ENCODE assay signal across 1 cellular context in the genomic region with DNA sequence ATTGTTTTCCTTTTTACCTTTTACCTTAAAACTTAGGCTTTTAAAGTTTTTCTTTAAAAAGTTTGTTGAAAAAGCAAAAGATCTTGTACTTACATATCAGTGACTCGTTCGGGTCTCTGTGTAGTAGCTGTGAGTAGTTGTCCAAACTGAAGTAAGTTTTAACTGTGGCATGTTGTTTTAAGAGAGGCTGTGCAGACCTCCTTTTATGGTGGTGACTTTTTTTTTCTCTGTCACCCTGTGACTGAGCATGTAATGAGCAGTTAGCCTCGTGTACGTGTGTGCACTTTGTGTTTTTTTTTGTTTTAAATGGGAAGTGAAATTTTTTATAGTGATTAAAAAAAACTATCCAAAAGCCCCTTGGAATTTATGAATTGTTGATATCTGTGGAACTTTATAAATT.
TF ChIP-seq lines count a peak whose summit lies in the region.

A gene with protein sequence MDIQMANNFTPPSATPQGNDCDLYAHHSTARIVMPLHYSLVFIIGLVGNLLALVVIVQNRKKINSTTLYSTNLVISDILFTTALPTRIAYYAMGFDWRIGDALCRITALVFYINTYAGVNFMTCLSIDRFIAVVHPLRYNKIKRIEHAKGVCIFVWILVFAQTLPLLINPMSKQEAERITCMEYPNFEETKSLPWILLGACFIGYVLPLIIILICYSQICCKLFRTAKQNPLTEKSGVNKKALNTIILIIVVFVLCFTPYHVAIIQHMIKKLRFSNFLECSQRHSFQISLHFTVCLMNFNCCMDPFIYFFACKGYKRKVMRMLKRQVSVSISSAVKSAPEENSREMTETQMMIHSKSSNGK (minus strand): TSS at position 153 of the 400 bp plus-strand sequence. CDS start 11,254 bp downstream, outside the sequence.

TF ChIP-seq in A549, 52 proteins besides CTCF, POLR2A, EP300 and RAD21 (continued from another document):
- TF ChIP-seq SMC3 (IDR thresholded peaks at IDR 0.05): no peak
- TF ChIP-seq HOXA7 (CRISPR knock-in tag; IDR thresholded peaks at IDR 0.05): no peak
